ENCODE assay signal across 20 cellular contexts in the genomic region with DNA sequence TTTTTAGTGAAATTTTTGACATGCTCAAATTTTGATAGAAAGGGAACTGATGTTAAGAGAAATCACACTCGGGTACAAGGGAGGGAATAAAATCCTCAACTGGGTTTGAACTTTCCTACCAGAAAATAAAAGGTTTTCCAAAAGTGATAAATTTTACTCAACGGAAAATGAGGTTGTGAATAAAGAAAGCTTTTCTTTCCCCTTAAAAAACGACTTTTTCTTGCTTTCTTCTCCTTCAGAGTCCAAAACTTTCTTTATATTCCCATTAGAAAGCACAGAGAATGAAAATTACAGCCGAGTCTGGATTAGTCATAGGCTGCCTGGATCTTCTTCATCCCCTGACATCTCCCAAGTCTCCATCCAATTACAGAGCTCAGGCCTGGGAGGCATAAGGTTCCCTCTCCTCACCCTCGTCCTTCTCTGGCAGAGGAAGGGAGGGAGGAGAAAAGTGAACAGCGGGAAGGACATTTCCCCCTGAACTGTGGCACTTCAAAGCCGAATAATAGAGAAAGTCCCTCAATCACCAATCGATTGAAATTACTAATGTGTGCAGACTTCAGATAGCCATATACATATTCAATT. TPM values are rescaled to one million over a fixed set of nuclear protein-coding genes. Genes with fewer than 3 reads are reported as not detected.
A peak's percentile ranks its signal among the peaks of the same experiment; 100 is the strongest.
DNase-seq lines count a peak whose midpoint lies in the region; ATAC-seq, FAIRE-seq and TF ChIP-seq lines count a peak whose summit lies in the region.
"Had no signal": no experiment of that assay in that cellular context is flagged by ENCODE, and none has a peak within 500 bp of the region (broad histone marks: within the 10 kb centered on the region; RNA-seq: fewer than 3 reads in every experiment).

No MANE protein-coding gene starts in this region.

- H3K27ac Mint-ChIP-seq in GM23338 (no peak overlapping the region), WTC11 (no peak overlapping the region), neural progenitor cell (peak overlapping the region; percentile 61)
- no peak overlapping the region for H3K27ac Mint-ChIP-seq in activated CD4-positive, alpha-beta memory T cell treated with anti-CD3 and anti-CD28 coated beads for 36 hours

- no peak overlapping the region for H3K4me3 ChIP-seq in GM23338
- no peak overlapping the region for H3K4me3 ChIP-seq in endothelial cell of umbilical vein (replicated peaks in 1 of 3; ENCODE audit: insufficient read depth in 1 of 3, low read depth in 1 of 3, low read length in 3 of 3)
- no peak overlapping the region for H3K4me3 ChIP-seq in neural progenitor cell
- H3K4me3 ChIP-seq in stomach = no peak overlapping the region
- H3K4me3 ChIP-seq in neuronal stem cell (ENCODE audit: low read length in 2 of 2) = no peak overlapping the region
- H3K4me3 ChIP-seq: A549, GM12878, Peyer's patch had no signal

- CTCF ChIA-PET in WTC11 (lab: Charles Lee) = no interaction called here
- CTCF ChIA-PET in endothelial cell of umbilical vein (lab: Charles Lee) = interaction anchor here (1.9 kb wide), 1 partner anchor 50 kb away, joined by 4 read pairs; no protein-coding TSS in a partner anchor
- CTCF ChIA-PET in activated CD4-positive, alpha-beta memory T cell treated with anti-CD3 and anti-CD28 coated beads for 36 hours (lab: Charles Lee) = no interaction called here

- H3F3A ChIP-seq in GM23338 (replicated peaks; ENCODE audit: low read depth) = no peaks in the 10 kb centered on the region
- no peaks in the 10 kb centered on the region for H3F3A ChIP-seq in neural progenitor cell (ENCODE audit: low read depth)

- H3K4me3 Mint-ChIP-seq in GM23338 (no peak overlapping the region), WTC11 (no peak overlapping the region), neural progenitor cell (no peak overlapping the region)
- no peak overlapping the region for H3K4me3 Mint-ChIP-seq in activated CD4-positive, alpha-beta memory T cell treated with anti-CD3 and anti-CD28 coated beads for 36 hours

- no peak overlapping the region for H3K4me2 ChIP-seq in GM23338
- H3K4me2 ChIP-seq in endothelial cell of umbilical vein (ENCODE audit: insufficient read depth, low read length) = no peak overlapping the region
- no peak overlapping the region for H3K4me2 ChIP-seq in neural progenitor cell
- H3K4me2 ChIP-seq in neuronal stem cell (ENCODE audit: insufficient read depth, low read length, poor library complexity, severe bottlenecking) = no peak overlapping the region
- H3K4me2 ChIP-seq: A549, KMS-11 had no signal

- H2BK12ac ChIP-seq in neuronal stem cell (ENCODE audit: low read length) = no peak overlapping the region

- H4K20me1 ChIP-seq in GM23338 (replicated peaks; ENCODE audit: insufficient read depth) (no peaks in the 10 kb centered on the region), endothelial cell of umbilical vein (replicated peaks; ENCODE audit: control insufficient read depth, extremely low read depth, insufficient read depth, low read length) (no peaks in the 10 kb centered on the region), neural progenitor cell (ENCODE audit: low read depth) (no peaks in the 10 kb centered on the region)

- H3K27me3 Mint-ChIP-seq in GM23338 (ENCODE audit: insufficient read depth, low read depth, poor library complexity) (peaks cover 4% of the 10 kb centered on the region), WTC11 (ENCODE audit: low read depth) (no peaks in the 10 kb centered on the region), neural progenitor cell (ENCODE audit: insufficient read depth, low read depth) (peaks cover 2% of the 10 kb centered on the region)
- peaks cover 10% of the 10 kb centered on the region for H3K27me3 Mint-ChIP-seq in activated CD4-positive, alpha-beta memory T cell treated with anti-CD3 and anti-CD28 coated beads for 36 hours

- POLR2A ChIA-PET in WTC11 (lab: Charles Lee) (no interaction called here), endothelial cell of umbilical vein (lab: Charles Lee) (no interaction called here)
- POLR2A ChIA-PET in activated CD4-positive, alpha-beta memory T cell treated with anti-CD3 and anti-CD28 coated beads for 36 hours (lab: Charles Lee) = no interaction called here

- H3K14ac ChIP-seq in neuronal stem cell (ENCODE audit: low read length) = no peak overlapping the region

- no peaks in the 10 kb centered on the region for H3K9me3 ChIP-seq in endothelial cell of umbilical vein (replicated peaks; ENCODE audit: control insufficient read depth, insufficient read depth, low read length)
- no peaks in the 10 kb centered on the region for H3K9me3 ChIP-seq in neural progenitor cell (ENCODE audit: low read depth)
- H3K9me3 ChIP-seq in stomach = no peaks in the 10 kb centered on the region
- H3K9me3 ChIP-seq in neuronal stem cell (replicated peaks in 1 of 2; ENCODE audit: control insufficient read depth in 2 of 2, insufficient read depth in 1 of 2, low read depth in 1 of 2, low read length in 2 of 2) = peaks cover 0 to 7% of the 10 kb centered on the region in 2 donors
- H3K9me3 ChIP-seq: A549, Caco-2 had no signal

- H3K9me3 Mint-ChIP-seq in GM23338 = no peaks in the 10 kb centered on the region
- H3K9me3 Mint-ChIP-seq in WTC11 = peaks cover 17% of the 10 kb centered on the region; the same call in 1 of the 2 replicates
- no peaks in the 10 kb centered on the region for H3K9me3 Mint-ChIP-seq in neural progenitor cell
- H3K9me3 Mint-ChIP-seq in activated CD4-positive, alpha-beta memory T cell treated with anti-CD3 and anti-CD28 coated beads for 36 hours = peaks cover 6% of the 10 kb centered on the region

- H3K18ac ChIP-seq in neuronal stem cell (ENCODE audit: low read length) = no peak overlapping the region

- H3K36me3 Mint-ChIP-seq in GM23338 (ENCODE audit: low read depth) (no peaks in the 10 kb centered on the region), WTC11 (peaks cover 7% of the 10 kb centered on the region; the same call in 1 of the 2 replicates), neural progenitor cell (no peaks in the 10 kb centered on the region)
- peaks cover 2% of the 10 kb centered on the region for H3K36me3 Mint-ChIP-seq in activated CD4-positive, alpha-beta memory T cell treated with anti-CD3 and anti-CD28 coated beads for 36 hours

- H3K36me3 ChIP-seq in GM23338 (ENCODE audit: insufficient read depth) = no peaks in the 10 kb centered on the region
- H3K36me3 ChIP-seq in endothelial cell of umbilical vein (ENCODE audit: control insufficient read depth in 2 of 2, extremely low read depth in 1 of 2, insufficient read depth in 2 of 2, low read length in 2 of 2) = no peaks in the 10 kb centered on the region
- no peaks in the 10 kb centered on the region for H3K36me3 ChIP-seq in neural progenitor cell
- no peaks in the 10 kb centered on the region for H3K36me3 ChIP-seq in stomach
- no peaks in the 10 kb centered on the region for H3K36me3 ChIP-seq in neuronal stem cell (replicated peaks in 1 of 2; ENCODE audit: control insufficient read depth in 2 of 2, insufficient read depth in 2 of 2, low read length in 2 of 2)
- H3K36me3 ChIP-seq: Peyer's patch had no signal

- BruUV-seq in endothelial cell of umbilical vein (replicated peaks; lab: Mats Ljungman, UMichigan) = no TSS peak

- H2BK5ac ChIP-seq in neuronal stem cell (ENCODE audit: low read length) = no peak overlapping the region

- intact Hi-C loops in endothelial cell of umbilical vein (cut with micrococcal nuclease) (no loop called here), stomach (cut with DNase I; ENCODE audit: low total_unique reads) (no loop called here)
- intact Hi-C loops in activated CD4-positive, alpha-beta memory T cell treated with anti-CD3 and anti-CD28 coated beads for 36 hours (cut with micrococcal nuclease) = no loop called here

- H3K27me3 ChIP-seq in GM23338 (ENCODE audit: insufficient read depth) = no peaks in the 10 kb centered on the region
- H3K27me3 ChIP-seq in endothelial cell of umbilical vein (ENCODE audit: control insufficient read depth in 2 of 2, insufficient read depth in 2 of 2, low read length in 2 of 2) = no peaks in the 10 kb centered on the region
- H3K27me3 ChIP-seq in neural progenitor cell = no peaks in the 10 kb centered on the region
- H3K27me3 ChIP-seq in stomach = no peaks in the 10 kb centered on the region
- no peaks in the 10 kb centered on the region for H3K27me3 ChIP-seq in neuronal stem cell (ENCODE audit: control insufficient read depth in 3 of 3, insufficient read depth in 3 of 3, low read depth in 1 of 3, low read length in 3 of 3)
- H3K27me3 ChIP-seq: Peyer's patch had no signal

- no peak overlapping the region for H2AK5ac ChIP-seq in neuronal stem cell (ENCODE audit: low read depth, low read length)

- no peak for TF ChIP-seq EP300 in stomach (IDR thresholded peaks at IDR 0.05)

- TF ChIP-seq POLR2A in endothelial cell of umbilical vein (IDR thresholded peaks at IDR 0.05; ENCODE audit: low read depth, low read length) (no peak), stomach (IDR thresholded peaks at IDR 0.05) (no peak)

- no peaks in the 10 kb centered on the region for H3K9me2 ChIP-seq in GM23338 (ENCODE audit: insufficient read depth)

- no peak overlapping the region for H3K9ac ChIP-seq in endothelial cell of umbilical vein (replicated peaks; ENCODE audit: extremely low read depth, insufficient read depth, low read length)
- H3K9ac ChIP-seq in neural progenitor cell = no peak overlapping the region
- H3K9ac ChIP-seq in neuronal stem cell (ENCODE audit: low read depth, low read length, poor library complexity) = no peak overlapping the region
- H3K9ac ChIP-seq: KMS-11 had no signal

- H3K4me1 Mint-ChIP-seq in GM23338 = peaks cover 7% of the 10 kb centered on the region; the same call in 2 of the 3 replicates
- peaks cover 14% of the 10 kb centered on the region for H3K4me1 Mint-ChIP-seq in WTC11
- H3K4me1 Mint-ChIP-seq in neural progenitor cell = peaks cover 36% of the 10 kb centered on the region
- H3K4me1 Mint-ChIP-seq in activated CD4-positive, alpha-beta memory T cell treated with anti-CD3 and anti-CD28 coated beads for 36 hours (ENCODE audit: low read depth) = no peaks in the 10 kb centered on the region

- DNase-seq in GM23338 (ENCODE audit: low spot score) (no peak), WTC11 (ENCODE audit: low spot score) (no peak), endothelial cell of umbilical vein (ENCODE audit: low read depth, low spot score) (no peak), neural progenitor cell (ENCODE audit: low spot score) (no peak), omental fat pad (ENCODE audit: low spot score) (no peak), stomach (no peak), neuronal stem cell (ENCODE audit: low spot score) (no peak)
- DNase-seq in activated CD4-positive, alpha-beta memory T cell treated with anti-CD3 and anti-CD28 coated beads for 36 hours = no peak
- DNase-seq: GOT3, MM.1S, NCI-H1105 treated with DMSO at 0.1 percent for 48 hours, NCI-H1930, Peyer's patch, SHP77 treated with DMSO at 0.1 percent for 48 hours had no signal

- no peak overlapping the region for H3K4ac ChIP-seq in neuronal stem cell (ENCODE audit: low read length)

- H2BK15ac ChIP-seq in neuronal stem cell (ENCODE audit: low read length) = no peak overlapping the region

- dilution Hi-C loops in endothelial cell of umbilical vein (cut with MboI; ENCODE audit: extremely low pct_ligation_motif_present, low sequenced_read_pairs) = no loop called here

- no peak for FAIRE-seq in endothelial cell of umbilical vein (lab: Jason Lieb, UNC)
- FAIRE-seq: A549, GM12878, GM18507 had no signal

- no peak overlapping the region for H4K8ac ChIP-seq in neuronal stem cell (ENCODE audit: low read depth, low read length)

- no peaks in the 10 kb centered on the region for H3K79me1 ChIP-seq in neuronal stem cell (ENCODE audit: low read depth, low read length)

- no peaks in the 10 kb centered on the region for H3K9me1 ChIP-seq in endothelial cell of umbilical vein (replicated peaks; ENCODE audit: control insufficient read depth, extremely low read depth, insufficient read depth, low read length)

- ATAC-seq in GM23338 = peak; percentile 43; the same call in 2 of the 3 replicates
- peak; percentile 55 for ATAC-seq in WTC11
- no peak for ATAC-seq in omental fat pad (ENCODE audit: low FRiP score)
- ATAC-seq: A549, GM12878 had no signal

- H3K27ac ChIP-seq in GM23338 (ENCODE audit: low read depth) (no peak overlapping the region), endothelial cell of umbilical vein (ENCODE audit: insufficient read depth, low read depth, low read length) (peak overlapping the region; percentile 26), neural progenitor cell (no peak overlapping the region), stomach (no peak overlapping the region), neuronal stem cell (replicated peaks; ENCODE audit: low read length) (no peak overlapping the region)
- H3K27ac ChIP-seq: C4-2B, KMS-11, Peyer's patch had no signal

- H3K79me2 ChIP-seq in GM23338 (replicated peaks; ENCODE audit: insufficient read depth) = no peaks in the 10 kb centered on the region
- no peaks in the 10 kb centered on the region for H3K79me2 ChIP-seq in endothelial cell of umbilical vein (ENCODE audit: control insufficient read depth, insufficient read depth, low read length)
- no peaks in the 10 kb centered on the region for H3K79me2 ChIP-seq in neural progenitor cell (ENCODE audit: low read depth)

- H2AFZ ChIP-seq in GM23338 = no peak overlapping the region
- peak overlapping the region; percentile 65 for H2AFZ ChIP-seq in endothelial cell of umbilical vein (ENCODE audit: low read depth, low read length)
- no peak overlapping the region for H2AFZ ChIP-seq in neural progenitor cell (replicated peaks)
- H2AFZ ChIP-seq in neuronal stem cell (ENCODE audit: low read length) = no peak overlapping the region

- no peak overlapping the region for H4K91ac ChIP-seq in neuronal stem cell (ENCODE audit: low read depth, low read length, poor library complexity)

- no peak overlapping the region for H2BK120ac ChIP-seq in neuronal stem cell (ENCODE audit: low read depth, low read length)

- H3K4me1 ChIP-seq in GM23338 (ENCODE audit: insufficient read depth) (no peaks in the 10 kb centered on the region), endothelial cell of umbilical vein (ENCODE audit: control insufficient read depth, extremely low read depth, insufficient read depth, low read length) (peaks cover 12% of the 10 kb centered on the region), neural progenitor cell (peaks cover 7% of the 10 kb centered on the region), stomach (no peaks in the 10 kb centered on the region), neuronal stem cell (ENCODE audit: control insufficient read depth in 2 of 2, insufficient read depth in 1 of 2, low read depth in 1 of 2, low read length in 2 of 2) (peaks cover 0 to 8% of the 10 kb centered on the region in 2 donors)
- H3K4me1 ChIP-seq: A549, Caco-2, Peyer's patch had no signal

- TF ChIP-seq CTCF in GM23338 (conservative IDR thresholded peaks at IDR 0.05; ENCODE audit: low read depth in 2 of 2) (no peak), WTC11 (IDR thresholded peaks at IDR 0.05) (no peak), endothelial cell of umbilical vein (IDR thresholded peaks at IDR 0.05; ENCODE audit: extremely low read depth in 1 of 2, insufficient read depth in 1 of 2, low read depth in 1 of 2, low read length in 2 of 2) (no peak), neural progenitor cell (IDR thresholded peaks at IDR 0.05) (no peak), omental fat pad (IDR thresholded peaks at IDR 0.05) (no peak), stomach (IDR thresholded peaks at IDR 0.05) (no peak)

- no peak overlapping the region for H3K23ac ChIP-seq in neuronal stem cell (ENCODE audit: low read depth, low read length, poor library complexity)

- 69 to 79% (median 75%) methylated on average over 8 of the region's 8 CpGs for WGBS in stomach, 5 donors
- no CpG with 5 or more reads among the region's 8 CpGs for WGBS in neuronal stem cell (ENCODE audit: extremely low coverage in 2 of 2, insufficient read length in 2 of 2, insufficient replicate concordance in 1 of 2), 2 donors

RNA-seq across cellular contexts. Expression of a gene that starts 28.1 kb away (rescaled TPM):
- total RNA-seq in GM23338 (2014; rRNA removed; shearing (Covaris generic)) = 150 and 159 TPM in 2 replicates
- 53.7 and 60.8 TPM in 2 replicates for polyA plus RNA-seq in GM23338 (2016; fragmentation: Nextera tagmentation; extraction: Ambion mirVana)
- 134 to 145 TPM (median 138 TPM) in 3 replicates for total RNA-seq in WTC11 (2021)
- 232 and 233 TPM in 2 replicates for total RNA-seq in endothelial cell of umbilical vein
- polyA plus RNA-seq in endothelial cell of umbilical vein = 175 and 178 TPM in 2 replicates
- polyA plus RNA-seq in endothelial cell of umbilical vein (2011; cell fraction: cytosol; rRNA removed) = 152 and 173 TPM in 2 replicates
- polyA plus RNA-seq in endothelial cell of umbilical vein (2011; cell fraction: nucleus; rRNA removed) = 179 and 220 TPM in 2 replicates
- polyA plus RNA-seq in endothelial cell of umbilical vein (2012) = 92.6 and 143 TPM in 2 replicates
- 484 and 519 TPM in 2 replicates for polyA minus RNA-seq in endothelial cell of umbilical vein
- 83.3 TPM for polyA minus RNA-seq in endothelial cell of umbilical vein (2011; cell fraction: cytosol; rRNA and poly(A)+ RNA removed)
- polyA minus RNA-seq in endothelial cell of umbilical vein (2011; cell fraction: nucleus; rRNA and poly(A)+ RNA removed) = 324 and 418 TPM in 2 replicates
- 212 and 216 TPM in 2 replicates for total RNA-seq in neural progenitor cell (ENCODE audit: low replicate concordance)
- 100 to 1,000 TPM; 229 to 300 (median 263) TPM for total RNA-seq in omental fat pad
- 10 to 100 TPM; 43.9 to 44.2 TPM for total RNA-seq in activated CD4-positive, alpha-beta memory T cell treated with anti-CD3 and anti-CD28 coated beads for 36 hours
- 100 to 1,000 TPM in 2 of 5 donors, 10 to 100 TPM in 3; 13.9 to 261 (median 76.7) TPM for total RNA-seq in stomach
- polyA plus RNA-seq in stomach = 10 to 100 TPM in 2 of 3 donors, 1 to 10 TPM in 1; 8.0 to 25.5 (median 20.2) TPM
- 174 TPM for polyA plus RNA-seq in neuronal stem cell (2013, experiment 1 of 2)
- 177 TPM for polyA plus RNA-seq in neuronal stem cell (2013, experiment 2 of 2)
